In genomic region chr19:55402509-55402908, GRCh38 we compare ENCODE assay signal across 2 cellular contexts.
A peak's percentile ranks its signal among the peaks of the same experiment; 100 is the strongest.
TF ChIP-seq lines count a peak whose summit lies in the region.

No MANE protein-coding gene starts in this region.

TF ChIP-seq in A549, 52 proteins besides CTCF, POLR2A, EP300 and RAD21:
- no peak for TF ChIP-seq HDAC2 (IDR thresholded peaks at IDR 0.05)
- 0 out of 2 replicates have a peak, but pooled peaks have one; percentile 14 for TF ChIP-seq GATA3 (IDR thresholded peaks at IDR 0.05; ENCODE audit: borderline replicate concordance)
- TF ChIP-seq HOXA7 (CRISPR knock-in tag; IDR thresholded peaks at IDR 0.05) = peak; percentile 37; the same call in 1 of the 2 replicates
- no peak for TF ChIP-seq HEYL (CRISPR knock-in tag; IDR thresholded peaks at IDR 0.05)
- no peak for TF ChIP-seq HOXB13 (CRISPR knock-in tag; IDR thresholded peaks at IDR 0.05; ENCODE audit: low read depth)
- TF ChIP-seq SREBF2 (IDR thresholded peaks at IDR 0.05) = no peak
- 0 out of 5 replicates have a peak, but pooled peaks of 1 of the 2 experiments have one; percentile 3 for TF ChIP-seq JUN (IDR thresholded peaks at IDR 0.05)
- TF ChIP-seq RARB (CRISPR knock-in tag; IDR thresholded peaks at IDR 0.05) = no peak
- no peak for TF ChIP-seq TFCP2L1 (CRISPR knock-in tag; IDR thresholded peaks at IDR 0.05)
- TF ChIP-seq CEBPB (IDR thresholded peaks at IDR 0.05) = no peak
- TF ChIP-seq TP53 (CRISPR knock-in tag; IDR thresholded peaks at IDR 0.05) = no peak
- TF ChIP-seq ESRRA (IDR thresholded peaks at IDR 0.05; ENCODE audit: borderline replicate concordance, low read length) = no peak
- TF ChIP-seq ELK1 (IDR thresholded peaks at IDR 0.05; ENCODE audit: low read depth, low read length) = no peak
- peak; percentile 52; the same call in 1 of the 2 replicates for TF ChIP-seq POLR2AphosphoS2 (conservative IDR thresholded peaks at IDR 0.05; ENCODE audit: low read length)

TF ChIP-seq in K562, 482 proteins besides CTCF, POLR2A, EP300 and RAD21:
- TF ChIP-seq POLR2AphosphoS5 (IDR thresholded peaks at IDR 0.05; ENCODE audit: control insufficient read depth, insufficient read depth, low read depth, low read length) (peak; percentile 1; the same call in 1 of the 2 replicates), ZNF316 (IDR thresholded peaks at IDR 0.05) (no peak), RFX5 (IDR thresholded peaks at IDR 0.05; ENCODE audit: low read depth, low read length) (no peak), MYNN (IDR thresholded peaks at IDR 0.05) (no peak), MYNN (CRISPR knock-in tag; IDR thresholded peaks at IDR 0.05) (no peak), TCF3 (CRISPR knock-in tag; IDR thresholded peaks at IDR 0.05) (no peak), ZNF121 (CRISPR knock-in tag; conservative IDR thresholded peaks at IDR 0.05) (peak; percentile 23; the same call in 1 of the 2 replicates), RBFOX2 (IDR thresholded peaks at IDR 0.05; ENCODE audit: low read depth, low read length) (peak; percentile 65), ZEB2 (IDR thresholded peaks at IDR 0.05) (no peak), NFRKB (IDR thresholded peaks at IDR 0.05; ENCODE audit: low read depth) (no peak), RBM22 (IDR thresholded peaks at IDR 0.05; ENCODE audit: low read depth, low read length, poor library complexity, severe bottlenecking) (peak; percentile 61)
- TF ChIP-seq, protein P1, sequence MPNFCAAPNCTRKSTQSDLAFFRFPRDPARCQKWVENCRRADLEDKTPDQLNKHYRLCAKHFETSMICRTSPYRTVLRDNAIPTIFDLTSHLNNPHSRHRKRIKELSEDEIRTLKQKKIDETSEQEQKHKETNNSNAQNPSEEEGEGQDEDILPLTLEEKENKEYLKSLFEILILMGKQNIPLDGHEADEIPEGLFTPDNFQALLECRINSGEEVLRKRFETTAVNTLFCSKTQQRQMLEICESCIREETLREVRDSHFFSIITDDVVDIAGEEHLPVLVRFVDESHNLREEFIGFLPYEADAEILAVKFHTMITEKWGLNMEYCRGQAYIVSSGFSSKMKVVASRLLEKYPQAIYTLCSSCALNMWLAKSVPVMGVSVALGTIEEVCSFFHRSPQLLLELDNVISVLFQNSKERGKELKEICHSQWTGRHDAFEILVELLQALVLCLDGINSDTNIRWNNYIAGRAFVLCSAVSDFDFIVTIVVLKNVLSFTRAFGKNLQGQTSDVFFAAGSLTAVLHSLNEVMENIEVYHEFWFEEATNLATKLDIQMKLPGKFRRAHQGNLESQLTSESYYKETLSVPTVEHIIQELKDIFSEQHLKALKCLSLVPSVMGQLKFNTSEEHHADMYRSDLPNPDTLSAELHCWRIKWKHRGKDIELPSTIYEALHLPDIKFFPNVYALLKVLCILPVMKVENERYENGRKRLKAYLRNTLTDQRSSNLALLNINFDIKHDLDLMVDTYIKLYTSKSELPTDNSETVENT (CRISPR knock-in tag; IDR thresholded peaks at IDR 0.05) = no peak
- TF ChIP-seq, protein P2, sequence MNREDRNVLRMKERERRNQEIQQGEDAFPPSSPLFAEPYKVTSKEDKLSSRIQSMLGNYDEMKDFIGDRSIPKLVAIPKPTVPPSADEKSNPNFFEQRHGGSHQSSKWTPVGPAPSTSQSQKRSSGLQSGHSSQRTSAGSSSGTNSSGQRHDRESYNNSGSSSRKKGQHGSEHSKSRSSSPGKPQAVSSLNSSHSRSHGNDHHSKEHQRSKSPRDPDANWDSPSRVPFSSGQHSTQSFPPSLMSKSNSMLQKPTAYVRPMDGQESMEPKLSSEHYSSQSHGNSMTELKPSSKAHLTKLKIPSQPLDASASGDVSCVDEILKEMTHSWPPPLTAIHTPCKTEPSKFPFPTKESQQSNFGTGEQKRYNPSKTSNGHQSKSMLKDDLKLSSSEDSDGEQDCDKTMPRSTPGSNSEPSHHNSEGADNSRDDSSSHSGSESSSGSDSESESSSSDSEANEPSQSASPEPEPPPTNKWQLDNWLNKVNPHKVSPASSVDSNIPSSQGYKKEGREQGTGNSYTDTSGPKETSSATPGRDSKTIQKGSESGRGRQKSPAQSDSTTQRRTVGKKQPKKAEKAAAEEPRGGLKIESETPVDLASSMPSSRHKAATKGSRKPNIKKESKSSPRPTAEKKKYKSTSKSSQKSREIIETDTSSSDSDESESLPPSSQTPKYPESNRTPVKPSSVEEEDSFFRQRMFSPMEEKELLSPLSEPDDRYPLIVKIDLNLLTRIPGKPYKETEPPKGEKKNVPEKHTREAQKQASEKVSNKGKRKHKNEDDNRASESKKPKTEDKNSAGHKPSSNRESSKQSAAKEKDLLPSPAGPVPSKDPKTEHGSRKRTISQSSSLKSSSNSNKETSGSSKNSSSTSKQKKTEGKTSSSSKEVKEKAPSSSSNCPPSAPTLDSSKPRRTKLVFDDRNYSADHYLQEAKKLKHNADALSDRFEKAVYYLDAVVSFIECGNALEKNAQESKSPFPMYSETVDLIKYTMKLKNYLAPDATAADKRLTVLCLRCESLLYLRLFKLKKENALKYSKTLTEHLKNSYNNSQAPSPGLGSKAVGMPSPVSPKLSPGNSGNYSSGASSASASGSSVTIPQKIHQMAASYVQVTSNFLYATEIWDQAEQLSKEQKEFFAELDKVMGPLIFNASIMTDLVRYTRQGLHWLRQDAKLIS (CRISPR knock-in tag; IDR thresholded peaks at IDR 0.05) = no peak
